ENCODE assay signal across 9 cellular contexts in genomic region chr2:98478861-98479770, GRCh38. TPM values are rescaled to one million over a fixed set of nuclear protein-coding genes. Genes with fewer than 3 reads are reported as not detected.
DNase-seq lines count a peak whose midpoint lies in the region; TF ChIP-seq lines count a peak whose summit lies in the region.
"Had no signal": no experiment of that assay in that cellular context is flagged by ENCODE, and none has a peak within 500 bp of the region (broad histone marks: within the 10 kb centered on the region; RNA-seq: fewer than 3 reads in every experiment).

No MANE protein-coding gene starts in this region.

- H3K27me3 Mint-ChIP-seq in T-helper 2 cell treated with Interferon-gamma antibody and Interleukin-4, amounts not matched to agents 5 μg/mL and 100 μg/mL, for 36 hours (ENCODE audit: low read depth): no peaks in the 10 kb centered on the region
- H3K27me3 Mint-ChIP-seq in endodermal cell (ENCODE audit: insufficient read depth): no peaks in the 10 kb centered on the region

- DNase-seq in activated effector memory CD4-positive, alpha-beta T cell treated with anti-CD3 and anti-CD28 coated beads, Interleukin-2, amount 50 U/mL, for 16 hours: peak; percentile 66
- no peak for DNase-seq in activated effector memory CD4-positive, alpha-beta T cell treated with Interleukin-2 at 50 U/mL for 16 hours
- no peak for DNase-seq in T-helper 2 cell treated with Interferon-gamma antibody and Interleukin-4, amounts not matched to agents 5 μg/mL and 100 μg/mL, for 36 hours (ENCODE audit: low spot score)
- no peak for DNase-seq in endodermal cell
- no peak for DNase-seq in retina
- DNase-seq in HEK293T (ENCODE audit: extremely low spot score): no peak
- DNase-seq in iPS-NIHi7 (ENCODE audit: extremely low spot score): no peak

- peak overlapping the region; percentile 74 for H3K4me3 Mint-ChIP-seq in T-helper 2 cell treated with Interferon-gamma antibody and Interleukin-4, amounts not matched to agents 5 μg/mL and 100 μg/mL, for 36 hours
- H3K4me3 Mint-ChIP-seq in endodermal cell: no peak overlapping the region

- no peak for TF ChIP-seq CTCF in endodermal cell (conservative IDR thresholded peaks at IDR 0.05)

- H3K4me3 ChIP-seq in endodermal cell (ENCODE audit: low read length) (no peak overlapping the region), stomach smooth muscle (ENCODE audit: low read length in 2 of 2) (peak overlapping the region; percentile 11 to 54)
- H3K4me3 ChIP-seq: SJSA1 had no signal

- no peaks in the 10 kb centered on the region for H3K9me3 Mint-ChIP-seq in T-helper 2 cell treated with Interferon-gamma antibody and Interleukin-4, amounts not matched to agents 5 μg/mL and 100 μg/mL, for 36 hours
- no peaks in the 10 kb centered on the region for H3K9me3 Mint-ChIP-seq in endodermal cell

- H3K9me3 ChIP-seq in endodermal cell (ENCODE audit: control insufficient read depth, low read length) (no peaks in the 10 kb centered on the region), stomach smooth muscle (ENCODE audit: control insufficient read depth in 2 of 2, low read length in 2 of 2) (no peaks in the 10 kb centered on the region)
- H3K9me3 ChIP-seq: SJSA1 had no signal

- 90 to 94% methylated on average over 9 to 11 of the region's 11 CpGs for WGBS in endodermal cell (ENCODE audit: insufficient coverage in 1 of 2, insufficient read length in 1 of 2), 2 experiments

- H3K27ac Mint-ChIP-seq in T-helper 2 cell treated with Interferon-gamma antibody and Interleukin-4, amounts not matched to agents 5 μg/mL and 100 μg/mL, for 36 hours: peak overlapping the region; percentile 87
- peak overlapping the region; percentile 55 for H3K27ac Mint-ChIP-seq in endodermal cell

- peaks cover 39% of the 10 kb centered on the region for H3K36me3 ChIP-seq in endodermal cell (ENCODE audit: control insufficient read depth, insufficient read depth, low read length)
- H3K36me3 ChIP-seq in stomach smooth muscle (ENCODE audit: control insufficient read depth in 2 of 2, insufficient read depth in 2 of 2, low read length in 2 of 2): peaks cover 0 to 3% of the 10 kb centered on the region in 2 donors
- H3K36me3 ChIP-seq: SJSA1 had no signal

- H3K27ac ChIP-seq in endodermal cell (ENCODE audit: low read depth, low read length) (no peak overlapping the region), stomach smooth muscle (ENCODE audit: low read length) (no peak overlapping the region)
- H3K27ac ChIP-seq: SJSA1 had no signal

- peaks cover 26% of the 10 kb centered on the region for H3K36me3 Mint-ChIP-seq in T-helper 2 cell treated with Interferon-gamma antibody and Interleukin-4, amounts not matched to agents 5 μg/mL and 100 μg/mL, for 36 hours (ENCODE audit: low read depth)
- no peaks in the 10 kb centered on the region for H3K36me3 Mint-ChIP-seq in endodermal cell (ENCODE audit: low read depth)

- H3K9ac ChIP-seq in endodermal cell (ENCODE audit: extremely low read depth, low read length, poor library complexity, severe bottlenecking) (no peak overlapping the region), stomach smooth muscle (ENCODE audit: low read length in 2 of 2) (no peak overlapping the region)

- peaks cover 86% of the 10 kb centered on the region for H3K4me1 Mint-ChIP-seq in T-helper 2 cell treated with Interferon-gamma antibody and Interleukin-4, amounts not matched to agents 5 μg/mL and 100 μg/mL, for 36 hours (ENCODE audit: low read depth)
- peaks cover 57% of the 10 kb centered on the region for H3K4me1 Mint-ChIP-seq in endodermal cell

- H3K4me1 ChIP-seq in endodermal cell (ENCODE audit: control insufficient read depth, insufficient read depth, low read length) (peaks cover 21% of the 10 kb centered on the region), stomach smooth muscle (ENCODE audit: control insufficient read depth, insufficient read depth, low read length) (peaks cover 51% of the 10 kb centered on the region)
- H3K4me1 ChIP-seq: SJSA1 had no signal

- POLR2A ChIA-PET in HEK293T (lab: Yijun Ruan, JAX): no interaction called here

- H3K27me3 ChIP-seq in endodermal cell (ENCODE audit: control insufficient read depth, insufficient read depth, low read length, poor library complexity, severe bottlenecking) (no peaks in the 10 kb centered on the region), stomach smooth muscle (ENCODE audit: control insufficient read depth in 1 of 2, insufficient read depth in 2 of 2, low read length in 2 of 2) (no peaks in the 10 kb centered on the region)
- H3K27me3 ChIP-seq: SJSA1 had no signal

- CTCF ChIA-PET in HEK293T (lab: Yijun Ruan, JAX): interaction anchor here (0.7 to 2.6 kb wide), 2 partner anchors 9 to 122 kb away, joined by 3 to 9 read pairs; no protein-coding TSS in a partner anchor

TF ChIP-seq in HEK293T, 16 proteins besides CTCF, POLR2A, EP300 and RAD21:
- TF ChIP-seq ELF4 (IDR thresholded peaks at IDR 0.05): no peak
- no peak for TF ChIP-seq SUZ12 (IDR thresholded peaks at IDR 0.05)
- no peak for TF ChIP-seq FOXM1 (IDR thresholded peaks at IDR 0.05; ENCODE audit: borderline replicate concordance)
- no peak for TF ChIP-seq BHLHE40 (IDR thresholded peaks at IDR 0.05; ENCODE audit: borderline replicate concordance)
- TF ChIP-seq CTBP1 (IDR thresholded peaks at IDR 0.05; ENCODE audit: borderline replicate concordance): no peak
- no peak for TF ChIP-seq FOXA1 (IDR thresholded peaks at IDR 0.05)
- no peak for TF ChIP-seq LEF1 (IDR thresholded peaks at IDR 0.05; ENCODE audit: borderline replicate concordance)
- TF ChIP-seq SP1 (IDR thresholded peaks at IDR 0.05): no peak
- TF ChIP-seq PKNOX1 (IDR thresholded peaks at IDR 0.05): no peak
- no peak for TF ChIP-seq NFRKB (IDR thresholded peaks at IDR 0.05)
- TF ChIP-seq L3MBTL2 (conservative IDR thresholded peaks at IDR 0.05): no peak
- no peak for TF ChIP-seq ZNF384 (IDR thresholded peaks at IDR 0.05)
- no peak for TF ChIP-seq ARNT (IDR thresholded peaks at IDR 0.05)
- no peak for TF ChIP-seq TARDBP (IDR thresholded peaks at IDR 0.05)
- TF ChIP-seq HDGF (IDR thresholded peaks at IDR 0.05; ENCODE audit: borderline replicate concordance): no peak
- TF ChIP-seq FOXK2 (IDR thresholded peaks at IDR 0.05): no peak

RNA-seq across cellular contexts. Expression of gene INPP4A, which starts 34.5 kb away (rescaled TPM):
- 10 to 100 TPM; 84.9 to 94.2 TPM for total RNA-seq in endodermal cell
- polyA plus RNA-seq in endodermal cell (2013, experiment 1 of 2): 31.9 TPM
- polyA plus RNA-seq in endodermal cell (2013, experiment 2 of 2): 33.3 TPM
